Comparison of ENCODE assay signal across 18 cellular contexts in genomic region chr19:44820648-44821609, GRCh38. TPM values are rescaled to one million over a fixed set of nuclear protein-coding genes. Genes with fewer than 3 reads are reported as not detected.
DNase-seq lines count a peak whose midpoint lies in the region; ATAC-seq and TF ChIP-seq lines count a peak whose summit lies in the region.
"Had no signal": no experiment of that assay in that cellular context is flagged by ENCODE, and none has a peak within 500 bp of the region (broad histone marks: within the 10 kb centered on the region; RNA-seq: fewer than 3 reads in every experiment).

No MANE protein-coding gene starts in this region.

- TF ChIP-seq EP300 in ovary (IDR thresholded peaks at IDR 0.05): no peak

- H3K9me3 ChIP-seq in ascending aorta: no peaks in the 10 kb centered on the region
- no peaks in the 10 kb centered on the region for H3K9me3 ChIP-seq in left ventricle myocardium inferior (replicated peaks)
- H3K9me3 ChIP-seq in ovary: no peaks in the 10 kb centered on the region
- no peaks in the 10 kb centered on the region for H3K9me3 ChIP-seq in prostate gland
- H3K9me3 ChIP-seq: pancreas had no signal

- H3K27ac ChIP-seq in ascending aorta (peak overlapping the region; percentile 82 to 87), left ventricle myocardium inferior (replicated peaks) (peak overlapping the region; percentile 93), ovary (peak overlapping the region; percentile 44 to 58), prostate gland (no peak overlapping the region)
- H3K27ac ChIP-seq: KMS-11, pancreas had no signal

- intact Hi-C loops in ascending aorta (cut with DNase I) (loop anchor here (1.0 to 2.0 kb wide), 3 partner anchors 12 to 74 kb away; partner anchors contain the start of gene BCAM), left ventricle myocardium inferior (cut with micrococcal nuclease) (no loop called here), ovary (cut with DNase I) (no loop called here), prostate gland (cut with DNase I) (no loop called here)

- H3K36me3 ChIP-seq in ascending aorta (peaks cover 8 to 20% of the 10 kb centered on the region in 2 donors), left ventricle myocardium inferior (peaks cover 11% of the 10 kb centered on the region), ovary (no peaks in the 10 kb centered on the region), prostate gland (no peaks in the 10 kb centered on the region)
- H3K36me3 ChIP-seq: pancreas had no signal

- H3K4me1 ChIP-seq in ascending aorta (peaks cover 0 to 18% of the 10 kb centered on the region in 2 donors), left ventricle myocardium inferior (peaks cover 30% of the 10 kb centered on the region), ovary (ENCODE audit: insufficient read depth) (peaks cover 9% of the 10 kb centered on the region), prostate gland (replicated peaks) (no peaks in the 10 kb centered on the region)

- H3K4me3 ChIP-seq in ascending aorta: peak overlapping the region in 1 of 2 donors; percentile 44
- H3K4me3 ChIP-seq in left ventricle myocardium inferior: peak overlapping the region; percentile 50
- H3K4me3 ChIP-seq in ovary: no peak overlapping the region
- no peak overlapping the region for H3K4me3 ChIP-seq in prostate gland
- H3K4me3 ChIP-seq: pancreas had no signal

- no peak for ATAC-seq in GM19035 (IDR thresholded peaks at IDR 0.05; ENCODE audit: unreplicated experiment)
- ATAC-seq: Panc1 had no signal

- TF ChIP-seq POLR2A in ovary (IDR thresholded peaks at IDR 0.05) (no peak), prostate gland (IDR thresholded peaks at IDR 0.05) (no peak)

- DNase-seq in AG08396 (ENCODE audit: low spot score) (peak; percentile 71), ascending aorta (ENCODE audit: low spot score in 2 of 2) (peak; percentile 75 to 93), left ventricle myocardium inferior (peak; percentile 79), ovary (peak; percentile 59 to 79 (median 68)), prostate gland (ENCODE audit: low spot score) (no peak), putamen (ENCODE audit: low spot score) (no peak), GF-D8 (lab: John Stamatoyannopoulos, UW) (no peak)
- DNase-seq: activated CD4-positive, CD25-positive, alpha-beta regulatory T cell treated with anti-CD3 and anti-CD28 coated beads, Interleukin-2, amount 50 U/mL, for 72 hours; activated CD8-positive, alpha-beta memory T cell treated with anti-CD3 and anti-CD28 coated beads, Interleukin-2, amount 50 U/mL, for 48 hours; COR-L47; NCI-H146; NCI-H524 had no signal

- WGBS in ovary, 3 donors: 10 to 16% (median 13%) methylated on average over 33 to 35 of the region's 35 CpGs
- 56% methylated on average over 26 of the region's 35 CpGs for WGBS in prostate gland

- H3K27me3 ChIP-seq in ascending aorta: no peaks in the 10 kb centered on the region
- no peaks in the 10 kb centered on the region for H3K27me3 ChIP-seq in left ventricle myocardium inferior (ENCODE audit: low read depth)
- H3K27me3 ChIP-seq in ovary: no peaks in the 10 kb centered on the region
- H3K27me3 ChIP-seq in prostate gland (replicated peaks; ENCODE audit: insufficient read depth): no peaks in the 10 kb centered on the region
- H3K27me3 ChIP-seq: pancreas had no signal

- TF ChIP-seq CTCF in ascending aorta (IDR thresholded peaks at IDR 0.05) (no peak), left ventricle myocardium inferior (IDR thresholded peaks at IDR 0.05; ENCODE audit: borderline replicate concordance) (peak; percentile 10), ovary (IDR thresholded peaks at IDR 0.05) (no peak), prostate gland (IDR thresholded peaks at IDR 0.05) (no peak)

RNA-seq across cellular contexts. Expression of gene BCAM, which starts 12.0 kb away (rescaled TPM):
- total RNA-seq in ascending aorta (832 TPM), left ventricle myocardium inferior (91.9 TPM), ovary (100 to 1,000 TPM in 2 of 7 donors, 10 to 100 TPM in 5; 18.4 to 419 (median 87.0) TPM), prostate gland (100 to 1,000 TPM; 258 to 501 TPM)
- polyA plus RNA-seq in ovary: 10 to 100 TPM in 1 of 2 donors, 1 to 10 TPM in 1; 9.7 to 62.0 TPM

RNA-seq across cellular contexts. Expression of gene NECTIN2, which starts 25.2 kb away (rescaled TPM):
- total RNA-seq in ascending aorta (125 TPM), left ventricle myocardium inferior (40.7 TPM), ovary (100 to 1,000 TPM in 1 of 7 donors, 10 to 100 TPM in 6; 37.8 to 185 (median 71.8) TPM), prostate gland (100 to 1,000 TPM; 223 to 279 TPM)
- polyA plus RNA-seq in ovary: 10 to 100 TPM; 40.3 to 76.3 TPM

RNA-seq across cellular contexts. Expression of gene CBLC, which starts 43.2 kb away (rescaled TPM):
- total RNA-seq in ascending aorta (not detected), left ventricle myocardium inferior (not detected), ovary (10 to 100 TPM in 1 of 7 donors, 1 to 10 TPM in 3, under 1 TPM in 1, not detected in 2; 0.46 to 10.3 (median 2.2) TPM), prostate gland (10 to 100 TPM; 30.1 to 33.6 TPM)
- under 1 TPM in 1 of 2 donors, not detected in 1; 0.08 TPM for polyA plus RNA-seq in ovary
- total RNA-seq: A172, chondrocyte had no signal

Comparison
In these comparisons a context has a peak if more than half of its experiments do, and no peak if none do; other contexts are left out.
1. DNase-seq: peak in AG08396 (single experiment), ascending aorta (2 of 2), left ventricle myocardium inferior (single experiment) and ovary (5 of 5); none in prostate gland (single experiment), putamen (single experiment) and GF-D8 (single experiment).
2. H3K27ac ChIP-seq: peak in ascending aorta (2 of 2), left ventricle myocardium inferior (single experiment) and ovary (2 of 2); none in prostate gland (0 of 2).